ENCODE assay signal across 19 cellular contexts in genomic region chr20:37388831-37389230, GRCh38.
"Had no signal": no experiment of that assay in that cellular context is flagged by ENCODE, and none has a peak within 500 bp of the region (broad histone marks: within the 10 kb centered on the region; RNA-seq: fewer than 3 reads in every experiment).

No MANE protein-coding gene starts in this region.

- ATAC-seq: activated T-helper 17 cell treated with anti-CD3 and anti-CD28 coated beads, Interleukin-2, amount 50 U/mL, for 72 hours; esophagus mucosa; gastrocnemius medialis; mucosa of descending colon; stimulated activated naive CD8-positive, alpha-beta T cell treated with anti-CD3 and anti-CD28 coated beads, Interleukin-15, amount 100 ng/mL, for 72 hours had no signal

- H3K27ac ChIP-seq: colonic mucosa, gastrocnemius medialis, neutrophil, suprapubic skin, VCaP had no signal

- H3K36me3 ChIP-seq: colonic mucosa, gastrocnemius medialis, neutrophil had no signal

- DNase-seq: activated CD4-positive, alpha-beta T cell treated with anti-CD3 and anti-CD28 coated beads, Interleukin-2, amount 50 U/mL, for 4 hours; activated naive CD4-positive, alpha-beta T cell treated with anti-CD3 and anti-CD28 coated beads for 36 hours; activated T-cell treated with anti-CD3 and anti-CD28 coated beads, Interleukin-2, amount 50 U/mL, for 1 hour; central memory CD4-positive, alpha-beta T cell; colonic mucosa; kidney glomerular epithelial cell; mesenchymal stem cell; naive B cell; stimulated activated CD4-positive, alpha-beta T cell treated with anti-CD3 and anti-CD28 coated beads, Interleukin-4, amount 100 ng/mL, for 1 hour; stimulated activated naive CD8-positive, alpha-beta T cell treated with anti-CD3 and anti-CD28 coated beads, Interleukin-15, amount 100 ng/mL, for 72 hours; SW 1271; T-helper 2 cell had no signal

- H3K4me3 ChIP-seq: colonic mucosa, gastrocnemius medialis, mucosa of descending colon, suprapubic skin had no signal

- H3K9me3 ChIP-seq: colonic mucosa, gastrocnemius medialis, mucosa of descending colon, neutrophil, suprapubic skin had no signal

- H3K27me3 ChIP-seq: colonic mucosa, gastrocnemius medialis, suprapubic skin had no signal

- H3K4me1 ChIP-seq: colonic mucosa had no signal
